1 cellular context compared by ENCODE assay signal in genomic region chr4:103075894-103076776, GRCh38.
A peak's percentile ranks its signal among the peaks of the same experiment; 100 is the strongest.
TF ChIP-seq lines count a peak whose summit lies in the region.

Gene SLC9B2 (minus strand): TSS chr4:103076761. CDS start chr4:103067550, 9,211 bp downstream.

TF ChIP-seq in H1, 55 proteins besides CTCF, POLR2A, EP300 and RAD21 (continued from another document):
- TF ChIP-seq EGR1 (IDR thresholded peaks at IDR 0.05; ENCODE audit: borderline replicate concordance, low read depth, low read length), result no peak
- no peak for TF ChIP-seq CHD2 (IDR thresholded peaks at IDR 0.05; ENCODE audit: low read length)
- no peak for TF ChIP-seq YY1 (IDR thresholded peaks at IDR 0.05; ENCODE audit: low read depth, low read length)
- TF ChIP-seq NRF1 (IDR thresholded peaks at IDR 0.05; ENCODE audit: low read depth, low read length), result no peak
- peak; percentile 74 for TF ChIP-seq PHF8 (conservative IDR thresholded peaks at IDR 0.05; ENCODE audit: low read depth, low read length)
- TF ChIP-seq FOSL1 (IDR thresholded peaks at IDR 0.05; ENCODE audit: insufficient read depth, low read depth, low read length), result no peak
- TF ChIP-seq HDAC2 (IDR thresholded peaks at IDR 0.05; ENCODE audit: borderline replicate concordance in 1 of 2, low read depth in 2 of 2, low read length in 2 of 2), result no peak
- no peak; the same call in none of the 2 replicates for TF ChIP-seq CREB1 (IDR thresholded peaks at IDR 0.05)
- TF ChIP-seq SUZ12 (IDR thresholded peaks at IDR 0.05; ENCODE audit: low read length), result no peak
- TF ChIP-seq ASH2L (IDR thresholded peaks at IDR 0.05; ENCODE audit: low read length), result peak; percentile 95
- no peak for TF ChIP-seq SIRT6 (IDR thresholded peaks at IDR 0.05; ENCODE audit: low read length)
- no peak for TF ChIP-seq KDM5A (IDR thresholded peaks at IDR 0.05; ENCODE audit: low read length)
- TF ChIP-seq CBX5 (IDR thresholded peaks at IDR 0.05; ENCODE audit: low read depth, low read length), result no peak
- peak; percentile 93 for TF ChIP-seq E2F6 (IDR thresholded peaks at IDR 0.05)
- no peak for TF ChIP-seq CBX8 (IDR thresholded peaks at IDR 0.05; ENCODE audit: borderline replicate concordance, low read depth, low read length)
- no peak for TF ChIP-seq NANOG (IDR thresholded peaks at IDR 0.05; ENCODE audit: insufficient read depth, low read depth, low read length, poor library complexity, severe bottlenecking)
- TF ChIP-seq SIN3A (conservative IDR thresholded peaks at IDR 0.05 in 1 of 2, IDR thresholded peaks at IDR 0.05 in 1 of 2; ENCODE audit: low read depth in 1 of 2, low read length in 2 of 2), result no peak
- TF ChIP-seq CHD1 (IDR thresholded peaks at IDR 0.05; ENCODE audit: low read depth, low read length), result no peak
- TF ChIP-seq JUN (IDR thresholded peaks at IDR 0.05; ENCODE audit: low read depth, low read length), result no peak
- no peak for TF ChIP-seq SRF (IDR thresholded peaks at IDR 0.05; ENCODE audit: low read depth, low read length)
- TF ChIP-seq TAF7 (optimal IDR thresholded peaks at IDR 0.05; ENCODE audit: borderline replicate concordance, low read depth, low read length), result peak; percentile 51
- no peak for TF ChIP-seq SIX5 (IDR thresholded peaks at IDR 0.05; ENCODE audit: low read depth, low read length)
- no peak for TF ChIP-seq TEAD4 (IDR thresholded peaks at IDR 0.05; ENCODE audit: low read depth, low read length)
- TF ChIP-seq BCL11A (IDR thresholded peaks at IDR 0.05; ENCODE audit: low read depth in 2 of 2, low read length in 2 of 2), result no peak
- peak; percentile 93; the same call in 1 of the 2 replicates for TF ChIP-seq RBBP5 (IDR thresholded peaks at IDR 0.05; ENCODE audit: borderline replicate concordance, low read depth, low read length)
- TF ChIP-seq ATF3 (IDR thresholded peaks at IDR 0.05; ENCODE audit: insufficient read depth, low read depth, low read length), result no peak
- peak; percentile 42; the same call in 1 of the 2 replicates for TF ChIP-seq BRCA1 (IDR thresholded peaks at IDR 0.05; ENCODE audit: low read depth, low read length)
- TF ChIP-seq EZH2 (IDR thresholded peaks at IDR 0.05; ENCODE audit: low read depth, low read length, severe bottlenecking), result peak; percentile 58
- no peak for TF ChIP-seq RFX5 (IDR thresholded peaks at IDR 0.05; ENCODE audit: borderline replicate concordance, low read depth, low read length)
- no peak for TF ChIP-seq POU5F1 (IDR thresholded peaks at IDR 0.05; ENCODE audit: low read depth, low read length)
- TF ChIP-seq JUND (IDR thresholded peaks at IDR 0.05; ENCODE audit: low read length), result no peak
- no peak for TF ChIP-seq CHD7 (IDR thresholded peaks at IDR 0.05; ENCODE audit: insufficient replicate concordance, low read length)
- no peak for TF ChIP-seq SAP30 (IDR thresholded peaks at IDR 0.05; ENCODE audit: insufficient read depth, insufficient replicate concordance, low read length)
- TF ChIP-seq SP4 (IDR thresholded peaks at IDR 0.05; ENCODE audit: low read length), result no peak
- no peak for TF ChIP-seq HDAC6 (IDR thresholded peaks at IDR 0.05; ENCODE audit: low read depth, low read length)
- TF ChIP-seq RXRA (IDR thresholded peaks at IDR 0.05; ENCODE audit: insufficient read depth, low read depth, low read length), result no peak
- no peak for TF ChIP-seq MAFK (IDR thresholded peaks at IDR 0.05; ENCODE audit: low read depth, low read length)
- TF ChIP-seq GTF2F1 (IDR thresholded peaks at IDR 0.05; ENCODE audit: borderline replicate concordance, low read depth, low read length), result no peak
- no peak for TF ChIP-seq GABPA (IDR thresholded peaks at IDR 0.05; ENCODE audit: borderline replicate concordance, insufficient read depth, low read length)
- 0 out of 2 replicates have a peak, but pooled peaks have one; percentile 30 for TF ChIP-seq KDM1A (IDR thresholded peaks at IDR 0.05; ENCODE audit: borderline replicate concordance, low read length)
- TF ChIP-seq SP1 (IDR thresholded peaks at IDR 0.05; ENCODE audit: low read depth, low read length), result no peak
- TF ChIP-seq TBP (IDR thresholded peaks at IDR 0.05; ENCODE audit: low read depth, low read length), result peak; percentile 42; the same call in 1 of the 2 replicates
- no peak for TF ChIP-seq TCF12 (IDR thresholded peaks at IDR 0.05; ENCODE audit: low read depth, low read length)
- no peak for TF ChIP-seq BACH1 (IDR thresholded peaks at IDR 0.05; ENCODE audit: low read length)
- no peak for TF ChIP-seq ATF2 (IDR thresholded peaks at IDR 0.05; ENCODE audit: low read length)
- TF ChIP-seq USF2 (IDR thresholded peaks at IDR 0.05; ENCODE audit: low read length), result no peak
- peak; percentile 90 for TF ChIP-seq MAX (IDR thresholded peaks at IDR 0.05)
- TF ChIP-seq SP2 (IDR thresholded peaks at IDR 0.05; ENCODE audit: low read length), result no peak
- peak; percentile 53 for TF ChIP-seq RNF2 (IDR thresholded peaks at IDR 0.05; ENCODE audit: borderline replicate concordance, low read depth, low read length, missing control alignments, poor library complexity, severe bottlenecking)
